Comparison of ENCODE assay signal across 17 cellular contexts in genomic region chr3:60101628-60102027, GRCh38.
DNase-seq lines count a peak whose midpoint lies in the region; ATAC-seq, FAIRE-seq and TF ChIP-seq lines count a peak whose summit lies in the region.
"Had no signal": no experiment of that assay in that cellular context is flagged by ENCODE, and none has a peak within 500 bp of the region (broad histone marks: within the 10 kb centered on the region; RNA-seq: fewer than 3 reads in every experiment).

No MANE protein-coding gene starts in this region.

- no peak for FAIRE-seq in HepG2 (lab: Jason Lieb, UNC)
- FAIRE-seq: K562 had no signal

- ATAC-seq in right lobe of liver (peak in 3 of 4 donors; percentile 36 to 90 (median 48)), HepG2 (no peak), left lobe of liver (peak; percentile 28), psoas muscle (no peak), HG02884 (IDR thresholded peaks at IDR 0.05; ENCODE audit: unreplicated experiment) (no peak)
- ATAC-seq: K562, Panc1 had no signal

- no TSS peak for BruUV-seq in HepG2 (replicated peaks; lab: Mats Ljungman, UMichigan)

- TF ChIP-seq CTCF in right lobe of liver (IDR thresholded peaks at IDR 0.05) (no peak), HepG2 (CRISPR knock-in tag; IDR thresholded peaks at IDR 0.05) (no peak), psoas muscle (IDR thresholded peaks at IDR 0.05) (no peak)

- no peak overlapping the region for H2AFZ ChIP-seq in HepG2 (ENCODE audit: low read length)

- H3K4me1 ChIP-seq in right lobe of liver (no peaks in the 10 kb centered on the region), HepG2 (ENCODE audit: insufficient read depth, low read length) (no peaks in the 10 kb centered on the region), psoas muscle (no peaks in the 10 kb centered on the region)

- TF ChIP-seq POLR2A in right lobe of liver (IDR thresholded peaks at IDR 0.05) (no peak), HepG2 (IDR thresholded peaks at IDR 0.05; ENCODE audit: insufficient read depth in 1 of 2, low read depth in 2 of 2, low read length in 2 of 2) (no peak)

- H3K36me3 ChIP-seq in right lobe of liver (no peaks in the 10 kb centered on the region), HepG2 (replicated peaks in 1 of 2; ENCODE audit: control insufficient read depth in 1 of 2, insufficient read depth in 2 of 2, low read length in 2 of 2) (no peaks in the 10 kb centered on the region), psoas muscle (ENCODE audit: insufficient read depth in 1 of 2, low read depth in 1 of 2) (no peaks in the 10 kb centered on the region)

- WGBS in right lobe of liver (ENCODE audit: insufficient coverage, low coverage, low lambda C conversion rate, missing lambda C conversion rate): 38% methylated on average over 4 of the region's 4 CpGs
- WGBS in HepG2 (ENCODE audit: low lambda C conversion rate): 44% methylated on average over 4 of the region's 4 CpGs
- WGBS in psoas muscle, 3 donors: 80 to 87% (median 81%) methylated on average over 4 of the region's 4 CpGs

- TF ChIP-seq RAD21 in HepG2 (CRISPR knock-in tag; IDR thresholded peaks at IDR 0.05): no peak

- H3K27ac ChIP-seq in right lobe of liver (no peak overlapping the region), HepG2 (ENCODE audit: extremely low read length, insufficient read depth, low read length) (no peak overlapping the region), psoas muscle (no peak overlapping the region)

- CTCF ChIA-PET in HepG2 (lab: Yijun Ruan, JAX; ENCODE audit: low intra/inter-chr PET ratio, low total read pairs): no interaction called here

- DNase-seq in right lobe of liver (peak in 1 of 3 donors; percentile 67), HepG2 (ENCODE audit: low spot score) (no peak), cerebellar cortex (ENCODE audit: low spot score) (peak; percentile 27), left lobe of liver (ENCODE audit: low spot score) (no peak), psoas muscle (no peak), amniotic stem cell (lab: John Stamatoyannopoulos, UW) (no peak)
- DNase-seq in activated CD8-positive, alpha-beta memory T cell treated with anti-CD3 and anti-CD28 coated beads, Interleukin-2, amount 50 U/mL, for 4 hours: no peak
- DNase-seq: AML-193, EL, GOT3, NCI-H1048, NCI-H1436 treated with DMSO at 0.1 percent for 48 hours, NCI-H2081, NCI-H510A treated with DMSO at 0.1 percent for 48 hours had no signal

- no peak overlapping the region for H3K4me2 ChIP-seq in HepG2 (ENCODE audit: low read depth, low read length)

- no peaks in the 10 kb centered on the region for H4K20me1 ChIP-seq in HepG2 (ENCODE audit: insufficient read depth, low read length)

- intact Hi-C loops in right lobe of liver (cut with DNase I): no loop called here
- intact Hi-C loops in HepG2 (cut with micrococcal nuclease; ENCODE audit: unreplicated experiment): no loop called here
- intact Hi-C loops in psoas muscle (cut with DNase I): no loop called here

- TF ChIP-seq EP300 in HepG2 (IDR thresholded peaks at IDR 0.05; ENCODE audit: low read depth in 2 of 2, low read length in 2 of 2): no peak
- no peak for TF ChIP-seq EP300 in HepG2 (CRISPR knock-in tag; IDR thresholded peaks at IDR 0.05; ENCODE audit: borderline replicate concordance)

- H3K79me2 ChIP-seq in HepG2 (ENCODE audit: insufficient read depth, low read length): no peaks in the 10 kb centered on the region

- in situ Hi-C loops in HepG2 (cut with HindIII; ENCODE audit: extremely low pct_ligation_motif_present, low pct_unique_long_range_greater_than_20kb): no loop called here

- H3K9me3 ChIP-seq in right lobe of liver: no peaks in the 10 kb centered on the region
- no peaks in the 10 kb centered on the region for H3K9me3 ChIP-seq in HepG2 (ENCODE audit: low read length)
- no peaks in the 10 kb centered on the region for H3K9me3 ChIP-seq in psoas muscle

- H3K27me3 ChIP-seq in right lobe of liver (no peaks in the 10 kb centered on the region), HepG2 (ENCODE audit: control insufficient read depth in 1 of 2, insufficient read depth in 2 of 2, low read length in 2 of 2) (no peaks in the 10 kb centered on the region), psoas muscle (ENCODE audit: insufficient read depth in 3 of 3, low read length in 2 of 3) (no peaks in the 10 kb centered on the region)

- H3K9ac ChIP-seq in HepG2 (ENCODE audit: insufficient read depth, low read depth, low read length): no peak overlapping the region

- POLR2A ChIA-PET in HepG2 (lab: Yijun Ruan, JAX): no interaction called here

- H3K4me3 ChIP-seq in right lobe of liver: no peak overlapping the region
- no peak overlapping the region for H3K4me3 ChIP-seq in HepG2 (replicated peaks in 1 of 3; ENCODE audit: insufficient read depth in 1 of 3, low read depth in 2 of 3, low read length in 3 of 3)
- H3K4me3 ChIP-seq in psoas muscle: no peak overlapping the region
- H3K4me3 ChIP-seq: K562 had no signal

TF ChIP-seq in HepG2, 621 proteins besides CTCF, POLR2A, EP300 and RAD21:
- TF ChIP-seq ZMYM4 (CRISPR knock-in tag; IDR thresholded peaks at IDR 0.05) (no peak), ARID4A (CRISPR knock-in tag; IDR thresholded peaks at IDR 0.05; ENCODE audit: borderline replicate concordance) (no peak), ELF4 (CRISPR knock-in tag; IDR thresholded peaks at IDR 0.05; ENCODE audit: borderline replicate concordance) (no peak), SAFB2 (CRISPR knock-in tag; IDR thresholded peaks at IDR 0.05; ENCODE audit: borderline replicate concordance, low read depth) (no peak), THAP11 (CRISPR knock-in tag; IDR thresholded peaks at IDR 0.05) (no peak)

Comparison
In these comparisons a context has a peak if more than half of its experiments do, and no peak if none do; other contexts are left out.
1. ATAC-seq: peak in right lobe of liver (3 of 4) and left lobe of liver (single experiment); none in HepG2 (single experiment), psoas muscle (0 of 4) and HG02884 (single experiment).